ENCODE assay signal across 1 cellular context in the genomic region with DNA sequence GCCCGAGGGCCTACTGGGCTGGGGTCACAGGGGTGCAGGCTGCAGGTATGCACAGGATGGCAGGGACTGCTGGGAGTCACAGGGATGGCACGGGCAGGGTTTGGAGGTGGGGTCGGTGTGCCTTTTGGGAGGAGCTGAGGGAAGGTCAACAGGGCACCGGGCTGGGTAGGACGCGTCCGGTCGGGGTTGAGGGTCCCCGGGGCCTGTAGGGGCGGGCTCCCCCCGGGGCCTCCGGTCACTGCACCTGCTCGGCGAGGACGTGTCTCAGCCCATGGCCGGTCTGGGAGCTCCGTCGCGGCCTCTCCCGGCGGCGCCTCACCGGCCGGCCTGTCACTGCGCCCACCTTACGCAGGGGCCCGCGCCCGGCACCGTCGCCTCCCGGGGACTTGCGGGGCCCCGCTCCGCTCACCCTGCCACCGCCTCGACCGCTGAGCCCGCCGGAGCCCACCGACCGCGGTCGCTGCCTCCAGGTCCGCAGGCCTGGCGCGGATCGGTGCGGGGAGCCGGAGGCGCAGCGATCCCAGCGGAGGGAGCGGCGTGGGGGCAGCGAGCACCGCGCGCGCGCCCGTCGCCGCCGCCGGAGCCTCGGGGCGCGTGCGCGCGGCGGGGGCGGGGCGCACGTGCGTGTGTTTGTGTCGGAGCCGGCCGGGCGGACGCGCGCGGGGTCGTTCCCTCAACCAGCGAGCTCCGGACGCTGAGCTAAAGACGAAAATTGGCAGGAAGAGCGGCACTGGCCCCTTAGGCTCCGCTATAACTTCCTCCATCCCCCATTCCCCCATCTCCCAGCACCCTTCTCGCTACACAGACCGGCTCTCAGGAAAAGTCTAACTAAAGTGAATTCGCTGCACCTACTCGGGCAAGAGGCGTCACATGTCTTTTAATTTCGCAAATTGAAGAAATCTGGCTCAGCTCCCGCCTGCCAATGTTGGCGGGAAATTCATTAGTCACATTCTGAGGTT.
A peak's percentile ranks its signal among the peaks of the same experiment; 100 is the strongest.
TF ChIP-seq lines count a peak whose summit lies in the region.

AMIGO1 (minus strand) TSS at position 552 of the 959 bp plus-strand sequence. CDS start 815 bp downstream, outside the sequence.

TF ChIP-seq in HepG2, 621 proteins besides CTCF, POLR2A, EP300 and RAD21 (continued from another document and continues in another):
- TF ChIP-seq LRRFIP1 (CRISPR knock-in tag; conservative IDR thresholded peaks at IDR 0.05) (no peak), SCMH1 (CRISPR knock-in tag; IDR thresholded peaks at IDR 0.05; ENCODE audit: borderline replicate concordance) (no peak), MZF1 (CRISPR knock-in tag; IDR thresholded peaks at IDR 0.05; ENCODE audit: borderline replicate concordance) (no peak), RBM39 (IDR thresholded peaks at IDR 0.05; ENCODE audit: low read depth, low read length, poor library complexity, severe bottlenecking) (no peak), MAZ (IDR thresholded peaks at IDR 0.05; ENCODE audit: borderline replicate concordance, low read depth, low read length) (no peak), MAZ (CRISPR knock-in tag; IDR thresholded peaks at IDR 0.05; ENCODE audit: low read depth) (0 out of 2 replicates have a peak, but pooled peaks have one; percentile 25), KDM4B (CRISPR knock-in tag; IDR thresholded peaks at IDR 0.05) (no peak), FOXK2 (IDR thresholded peaks at IDR 0.05) (no peak), RXRB (CRISPR knock-in tag; IDR thresholded peaks at IDR 0.05; ENCODE audit: borderline replicate concordance) (no peak), THYN1 (CRISPR knock-in tag; IDR thresholded peaks at IDR 0.05; ENCODE audit: borderline replicate concordance, low read depth) (no peak), PCBP1 (IDR thresholded peaks at IDR 0.05; ENCODE audit: borderline replicate concordance, low read depth, low read length) (no peak), UBTF (CRISPR knock-in tag; IDR thresholded peaks at IDR 0.05) (peak; percentile 73; the same call in 1 of the 2 replicates), MEF2D (CRISPR knock-in tag; IDR thresholded peaks at IDR 0.05) (no peak), POLR2G (IDR thresholded peaks at IDR 0.05; ENCODE audit: low read depth, low read length) (no peak), RCOR2 (CRISPR knock-in tag; IDR thresholded peaks at IDR 0.05) (no peak), ZFP36 (IDR thresholded peaks at IDR 0.05; ENCODE audit: borderline replicate concordance, low read depth, low read length, partially characterized antibody) (no peak), NFAT5 (CRISPR knock-in tag; IDR thresholded peaks at IDR 0.05) (no peak), NKX3-1 (CRISPR knock-in tag; IDR thresholded peaks at IDR 0.05) (no peak), CREB3 (CRISPR knock-in tag; IDR thresholded peaks at IDR 0.05) (no peak), ZNF569 (CRISPR knock-in tag; IDR thresholded peaks at IDR 0.05; ENCODE audit: borderline replicate concordance) (no peak), ESRRA (CRISPR knock-in tag; IDR thresholded peaks at IDR 0.05; ENCODE audit: low read depth) (no peak), IKZF5 (CRISPR knock-in tag; IDR thresholded peaks at IDR 0.05) (no peak), RBFOX2 (IDR thresholded peaks at IDR 0.05; ENCODE audit: low read depth, low read length) (peak; percentile 29; the same call in 1 of the 2 replicates), RORA (CRISPR knock-in tag; IDR thresholded peaks at IDR 0.05) (no peak), ZNF513 (CRISPR knock-in tag; conservative IDR thresholded peaks at IDR 0.05) (no peak), ZNF883 (CRISPR knock-in tag; IDR thresholded peaks at IDR 0.05; ENCODE audit: not compliant biosample characterization) (no peak), ZNF564 (CRISPR knock-in tag; IDR thresholded peaks at IDR 0.05) (no peak), ZNF12 (CRISPR knock-in tag; IDR thresholded peaks at IDR 0.05) (no peak), CCAR2 (optimal IDR thresholded peaks at IDR 0.05; ENCODE audit: low read depth, low read length) (no peak), MAFK (conservative IDR thresholded peaks at IDR 0.05 in 1 of 2, IDR thresholded peaks at IDR 0.05 in 1 of 2; ENCODE audit: low read length in 2 of 2) (no peak), ZNF274 (CRISPR knock-in tag; IDR thresholded peaks at IDR 0.05) (no peak), KLF12 (CRISPR knock-in tag; IDR thresholded peaks at IDR 0.05; ENCODE audit: borderline replicate concordance) (no peak), SIX1 (CRISPR knock-in tag; IDR thresholded peaks at IDR 0.05; ENCODE audit: borderline replicate concordance) (no peak), ZNF367 (CRISPR knock-in tag; IDR thresholded peaks at IDR 0.05; ENCODE audit: borderline replicate concordance) (no peak)
- TF ChIP-seq, protein P1, sequence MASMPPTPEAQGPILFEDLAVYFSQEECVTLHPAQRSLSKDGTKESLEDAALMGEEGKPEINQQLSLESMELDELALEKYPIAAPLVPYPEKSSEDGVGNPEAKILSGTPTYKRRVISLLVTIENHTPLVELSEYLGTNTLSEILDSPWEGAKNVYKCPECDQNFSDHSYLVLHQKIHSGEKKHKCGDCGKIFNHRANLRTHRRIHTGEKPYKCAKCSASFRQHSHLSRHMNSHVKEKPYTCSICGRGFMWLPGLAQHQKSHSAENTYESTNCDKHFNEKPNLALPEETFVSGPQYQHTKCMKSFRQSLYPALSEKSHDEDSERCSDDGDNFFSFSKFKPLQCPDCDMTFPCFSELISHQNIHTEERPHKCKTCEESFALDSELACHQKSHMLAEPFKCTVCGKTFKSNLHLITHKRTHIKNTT (CRISPR knock-in tag; IDR thresholded peaks at IDR 0.05), result no peak
- TF ChIP-seq, protein P2, sequence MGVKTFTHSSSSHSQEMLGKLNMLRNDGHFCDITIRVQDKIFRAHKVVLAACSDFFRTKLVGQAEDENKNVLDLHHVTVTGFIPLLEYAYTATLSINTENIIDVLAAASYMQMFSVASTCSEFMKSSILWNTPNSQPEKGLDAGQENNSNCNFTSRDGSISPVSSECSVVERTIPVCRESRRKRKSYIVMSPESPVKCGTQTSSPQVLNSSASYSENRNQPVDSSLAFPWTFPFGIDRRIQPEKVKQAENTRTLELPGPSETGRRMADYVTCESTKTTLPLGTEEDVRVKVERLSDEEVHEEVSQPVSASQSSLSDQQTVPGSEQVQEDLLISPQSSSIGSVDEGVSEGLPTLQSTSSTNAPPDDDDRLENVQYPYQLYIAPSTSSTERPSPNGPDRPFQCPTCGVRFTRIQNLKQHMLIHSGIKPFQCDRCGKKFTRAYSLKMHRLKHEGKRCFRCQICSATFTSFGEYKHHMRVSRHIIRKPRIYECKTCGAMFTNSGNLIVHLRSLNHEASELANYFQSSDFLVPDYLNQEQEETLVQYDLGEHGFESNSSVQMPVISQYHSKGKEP (CRISPR knock-in tag; IDR thresholded peaks at IDR 0.05), result no peak
- TF ChIP-seq, protein P3, sequence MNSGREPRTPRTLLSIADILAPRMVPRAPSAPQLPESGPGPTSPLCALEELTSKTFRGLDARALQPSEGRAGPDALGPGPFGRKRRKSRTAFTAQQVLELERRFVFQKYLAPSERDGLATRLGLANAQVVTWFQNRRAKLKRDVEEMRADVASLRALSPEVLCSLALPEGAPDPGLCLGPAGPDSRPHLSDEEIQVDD (CRISPR knock-in tag; IDR thresholded peaks at IDR 0.05; ENCODE audit: borderline replicate concordance), result no peak
